8 cellular contexts compared by ENCODE assay signal in the genomic region with DNA sequence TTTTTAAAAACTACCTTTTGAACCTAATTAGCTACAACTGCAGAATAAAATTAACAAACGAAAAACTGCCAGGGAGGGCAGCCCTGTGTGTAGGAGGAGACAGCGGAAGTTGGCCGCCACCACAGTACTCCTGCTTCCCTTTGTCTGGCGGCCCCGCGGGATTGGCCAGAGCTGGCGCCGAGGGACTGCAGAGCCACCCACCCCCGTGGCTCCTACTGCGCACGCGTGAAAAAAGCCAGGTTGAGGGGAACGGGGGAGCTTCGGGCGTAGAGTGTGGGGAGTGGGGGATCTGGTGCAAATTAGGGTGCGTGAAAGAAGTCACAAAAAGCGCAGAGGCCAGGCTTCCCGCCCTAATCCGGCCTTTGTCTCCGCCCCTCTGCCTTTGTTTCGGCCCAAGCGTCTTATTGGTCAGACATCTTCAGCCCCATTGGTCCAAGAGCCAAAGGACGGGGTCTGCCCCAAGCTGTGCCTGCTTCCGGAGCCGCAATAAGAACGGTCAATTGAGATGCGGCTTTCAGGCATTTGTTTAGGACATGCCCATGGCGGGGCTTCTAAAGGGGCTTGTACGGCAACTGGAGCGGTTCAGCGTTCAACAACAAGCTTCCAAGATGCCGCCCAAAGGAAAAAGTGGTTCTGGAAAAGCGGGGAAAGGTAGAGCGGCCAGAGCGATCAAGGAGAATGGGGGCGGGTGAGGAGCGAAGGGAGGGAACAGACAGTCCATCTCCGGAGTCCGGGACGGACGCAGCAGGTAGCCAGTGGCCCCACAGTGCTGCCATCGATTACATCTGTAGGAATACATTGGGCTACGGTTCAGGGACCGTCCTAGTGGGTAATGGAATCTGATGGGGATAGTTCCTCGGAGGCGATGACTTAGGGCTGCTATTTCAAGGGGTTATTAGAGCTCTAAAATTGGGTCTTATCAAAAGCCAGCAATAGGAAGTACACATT. TPM values are rescaled to one million over a fixed set of nuclear protein-coding genes. Genes with fewer than 3 reads are reported as not detected.
DNase-seq lines count a peak whose midpoint lies in the region; ATAC-seq and TF ChIP-seq lines count a peak whose summit lies in the region.

A gene (plus strand): TSS at position 580 of the 948 bp plus-strand sequence. CDS start 29 bp downstream, at position 609.

- H3K9ac ChIP-seq in KMS-11: peak within 1 kb of the TSS; percentile 51

- H3K27ac ChIP-seq in KMS-11: peak within 1 kb of the TSS; percentile 75
- H3K27ac ChIP-seq in Panc1 (ENCODE audit: low read length): peak within 1 kb of the TSS; percentile 94
- H3K27ac ChIP-seq in esophagus squamous epithelium: peak within 1 kb of the TSS; percentile 71 to 87 (median 84)

- TF ChIP-seq POLR2A in esophagus squamous epithelium (IDR thresholded peaks at IDR 0.05): peak in 1 of 4 donors; percentile 27

- peak; percentile 95 for ATAC-seq in GM21786 (IDR thresholded peaks at IDR 0.05; ENCODE audit: unreplicated experiment)
- ATAC-seq in Panc1: peak; percentile 99

- H3K36me3 ChIP-seq in KMS-11 (ENCODE audit: insufficient read depth): no peaks in the 10 kb centered on the region
- no peaks in the 10 kb centered on the region for H3K36me3 ChIP-seq in Panc1 (ENCODE audit: control insufficient read depth, insufficient read depth, low read length)
- peaks cover 0 to 4% (median 0%) of the 10 kb centered on the region in 3 donors for H3K36me3 ChIP-seq in esophagus squamous epithelium

- in situ Hi-C loops in Panc1 (cut with HindIII; ENCODE audit: low pct_unique_long_range_greater_than_20kb, low sequenced_read_pairs): no loop called here

- no TSS peak for BruUV-seq in Panc1 (replicated peaks; lab: Mats Ljungman, UMichigan)

- POLR2A ChIA-PET in Panc1 (lab: Charles Lee): interaction anchor here (0.6 kb wide), 2 partner anchors 50 to 1698 kb away, joined by 3 read pairs; no protein-coding TSS in a partner anchor

- no peak for TF ChIP-seq CTCF in KMS-11 (conservative IDR thresholded peaks at IDR 0.05; ENCODE audit: low read depth, low read length)
- TF ChIP-seq CTCF in Panc1 (IDR thresholded peaks at IDR 0.05): no peak
- TF ChIP-seq CTCF in esophagus squamous epithelium (IDR thresholded peaks at IDR 0.05): no peak

- H3K27me3 ChIP-seq in KMS-11 (ENCODE audit: insufficient read depth, low read depth) (no peaks in the 10 kb centered on the region), Panc1 (ENCODE audit: control insufficient read depth, insufficient read depth, low read length) (no peaks in the 10 kb centered on the region), esophagus squamous epithelium (no peaks in the 10 kb centered on the region)

- peak within 1 kb of the TSS; percentile 60; the same call in 1 of the 2 replicates for H2AFZ ChIP-seq in KMS-11 (ENCODE audit: low read depth)

- DNase-seq in DMS53 treated with DMSO at 0.1 percent for 48 hours (lab: John Stamatoyannopoulos, UW; ENCODE audit: unreplicated experiment) (peak; percentile 95), Panc1 (ENCODE audit: low read depth, low spot score) (peak; percentile 87), esophagus squamous epithelium (lab: John Stamatoyannopoulos, UW) (peak; percentile 72), myocyte (ENCODE audit: low read depth) (peak; percentile 96)
- DNase-seq in activated T-cell treated with anti-CD3 and anti-CD28 coated beads, Interleukin-2, amount 50 U/mL, for 48 hours: peak; percentile 86 to 88
- DNase-seq in stimulated activated CD8-positive, alpha-beta memory T cell treated with anti-CD3 and anti-CD28 coated beads, Interleukin-7, amount 100 ng/mL, for 48 hours (ENCODE audit: extremely low read depth in 1 of 2, low read depth in 1 of 2): peak; percentile 47 to 77

- H3K4me1 ChIP-seq in KMS-11 (ENCODE audit: low read depth, poor library complexity, severe bottlenecking): peaks cover 14% of the 10 kb centered on the region
- peaks cover 8% of the 10 kb centered on the region; the same call in 1 of the 2 replicates for H3K4me1 ChIP-seq in Panc1 (ENCODE audit: control insufficient read depth, insufficient read depth, low read length)
- H3K4me1 ChIP-seq in esophagus squamous epithelium: peaks cover 0 to 17% (median 8%) of the 10 kb centered on the region in 3 donors

- CTCF ChIA-PET in Panc1 (lab: Charles Lee): interaction anchor here (0.5 kb wide), 1 partner anchor 124 kb away, joined by 4 read pairs; a partner anchor contains a TSS

- peaks cover 7% of the 10 kb centered on the region; the same call in 1 of the 2 replicates for H3K79me2 ChIP-seq in KMS-11 (ENCODE audit: insufficient read depth, low read depth)

- WGBS in esophagus squamous epithelium, 2 donors: 0 to 27% methylated on average over 10 to 31 of the region's 46 CpGs

- H3K4me3 ChIP-seq in KMS-11 (IDR thresholded peaks at IDR 0.05; ENCODE audit: insufficient read depth, low read depth, low read length) (no peak within 1 kb of the TSS), Panc1 (ENCODE audit: low read depth in 2 of 2, low read length in 2 of 2) (peak within 1 kb of the TSS; percentile 95 to 99), esophagus squamous epithelium (peak within 1 kb of the TSS; percentile 47 to 76 (median 64))

- H3K9me3 ChIP-seq in Panc1 (ENCODE audit: control insufficient read depth, insufficient read depth, low read depth, low read length) (no peaks in the 10 kb centered on the region), esophagus squamous epithelium (no peaks in the 10 kb centered on the region)

- H3K4me2 ChIP-seq in KMS-11: peak within 1 kb of the TSS; percentile 51

- H4K20me1 ChIP-seq in KMS-11 (ENCODE audit: insufficient read depth): no peaks in the 10 kb centered on the region

- intact Hi-C loops in Panc1 (cut with micrococcal nuclease; ENCODE audit: unreplicated experiment): no loop called here
- intact Hi-C loops in esophagus squamous epithelium (cut with DNase I): no loop called here

RNA-seq across cellular contexts. Expression of the gene that starts here (rescaled TPM):
- total RNA-seq in Panc1 (2021; ENCODE audit: unreplicated experiment) (11.5 TPM), esophagus squamous epithelium (10 to 100 TPM in 2 of 4 donors, 1 to 10 TPM in 2; 4.7 to 15.1 (median 9.2) TPM), myocyte (4.9 and 6.6 TPM in 2 replicates)
- 34.0 TPM for polyA plus RNA-seq in Panc1 (2012; ENCODE audit: insufficient read length)
- polyA plus RNA-seq in myocyte (2012): 16.4 TPM
